In the genomic region with DNA sequence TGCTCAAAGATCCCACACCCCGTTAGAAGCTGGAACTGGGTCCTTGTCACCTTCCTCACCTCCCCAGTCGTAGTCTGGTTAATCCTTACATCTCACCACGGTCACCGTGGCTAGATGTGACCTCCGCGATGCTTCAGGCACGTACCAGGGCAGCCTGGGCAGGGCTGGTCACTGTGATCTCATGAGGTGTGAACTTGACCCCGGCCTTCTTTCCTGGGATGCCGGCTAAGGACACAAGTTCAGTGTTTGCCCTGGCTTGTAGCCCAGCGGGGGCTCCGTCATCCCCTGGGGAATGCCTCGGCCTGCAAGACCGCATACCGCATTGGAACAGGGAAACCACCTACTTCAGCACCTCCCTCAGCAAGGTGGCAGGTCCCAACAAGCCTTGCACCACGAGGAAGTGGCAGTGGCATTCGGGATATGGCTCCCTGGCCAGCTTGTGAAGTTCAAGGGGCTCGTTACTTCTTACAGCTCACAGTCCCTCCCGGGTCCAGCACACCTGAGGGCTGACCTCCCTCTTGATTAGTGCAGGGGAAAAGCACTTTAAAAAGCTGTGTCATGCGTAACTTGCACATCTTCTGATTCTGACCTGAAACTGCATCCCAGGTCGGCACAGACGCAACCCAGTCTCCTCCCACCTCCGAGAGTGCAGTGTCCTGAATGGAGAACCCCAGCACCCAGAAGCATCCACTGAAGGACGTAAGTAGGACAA, we compare ENCODE assay signal across 1 cellular context.
TF ChIP-seq lines count a peak whose summit lies in the region.

No MANE protein-coding gene starts in this region.

TF ChIP-seq in HepG2, 621 proteins besides CTCF, POLR2A, EP300 and RAD21 (continued from another document and continues in another):
- TF ChIP-seq, protein P1, sequence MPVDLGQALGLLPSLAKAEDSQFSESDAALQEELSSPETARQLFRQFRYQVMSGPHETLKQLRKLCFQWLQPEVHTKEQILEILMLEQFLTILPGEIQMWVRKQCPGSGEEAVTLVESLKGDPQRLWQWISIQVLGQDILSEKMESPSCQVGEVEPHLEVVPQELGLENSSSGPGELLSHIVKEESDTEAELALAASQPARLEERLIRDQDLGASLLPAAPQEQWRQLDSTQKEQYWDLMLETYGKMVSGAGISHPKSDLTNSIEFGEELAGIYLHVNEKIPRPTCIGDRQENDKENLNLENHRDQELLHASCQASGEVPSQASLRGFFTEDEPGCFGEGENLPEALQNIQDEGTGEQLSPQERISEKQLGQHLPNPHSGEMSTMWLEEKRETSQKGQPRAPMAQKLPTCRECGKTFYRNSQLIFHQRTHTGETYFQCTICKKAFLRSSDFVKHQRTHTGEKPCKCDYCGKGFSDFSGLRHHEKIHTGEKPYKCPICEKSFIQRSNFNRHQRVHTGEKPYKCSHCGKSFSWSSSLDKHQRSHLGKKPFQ (CRISPR knock-in tag; IDR thresholded peaks at IDR 0.05; ENCODE audit: insufficient replicate concordance) = peak; percentile 90
- TF ChIP-seq ZC3H4 (CRISPR knock-in tag; IDR thresholded peaks at IDR 0.05; ENCODE audit: borderline replicate concordance) (no peak; the same call in 1 of the 2 replicates), ISX (CRISPR knock-in tag; conservative IDR thresholded peaks at IDR 0.05) (no peak), ZNF768 (CRISPR knock-in tag; IDR thresholded peaks at IDR 0.05) (no peak), MIER2 (CRISPR knock-in tag; IDR thresholded peaks at IDR 0.05) (no peak), SMAD9 (CRISPR knock-in tag; IDR thresholded peaks at IDR 0.05) (no peak), ZNF3 (CRISPR knock-in tag; IDR thresholded peaks at IDR 0.05) (no peak), DMAP1 (CRISPR knock-in tag; IDR thresholded peaks at IDR 0.05) (no peak), SMAD1 (CRISPR knock-in tag; IDR thresholded peaks at IDR 0.05; ENCODE audit: borderline replicate concordance, low read depth) (no peak; the same call in 1 of the 2 replicates), ZNF274 (CRISPR knock-in tag; IDR thresholded peaks at IDR 0.05) (no peak), MIER3 (CRISPR knock-in tag; IDR thresholded peaks at IDR 0.05; ENCODE audit: borderline replicate concordance) (0 out of 2 replicates have a peak, but pooled peaks have one; percentile 70), RFXANK (CRISPR knock-in tag; IDR thresholded peaks at IDR 0.05) (no peak), CREB1 (IDR thresholded peaks at IDR 0.05) (no peak), CREB1 (CRISPR knock-in tag; IDR thresholded peaks at IDR 0.05) (peak; percentile 77), DNMT3B (CRISPR knock-in tag; conservative IDR thresholded peaks at IDR 0.05) (peak; percentile 14; the same call in 1 of the 2 replicates), ZNF333 (CRISPR knock-in tag; IDR thresholded peaks at IDR 0.05; ENCODE audit: borderline replicate concordance) (no peak), ISL2 (CRISPR knock-in tag; IDR thresholded peaks at IDR 0.05) (peak; percentile 43; the same call in 1 of the 2 replicates), TCF12 (IDR thresholded peaks at IDR 0.05) (no peak), TCF12 (CRISPR knock-in tag; IDR thresholded peaks at IDR 0.05) (no peak), FOXP1 (IDR thresholded peaks at IDR 0.05) (no peak), FOXP1 (CRISPR knock-in tag; IDR thresholded peaks at IDR 0.05) (no peak; the same call in 1 of the 2 replicates), ATF7 (IDR thresholded peaks at IDR 0.05) (no peak), ATF7 (CRISPR knock-in tag; IDR thresholded peaks at IDR 0.05) (peak; percentile 92), TBP (CRISPR knock-in tag; IDR thresholded peaks at IDR 0.05) (no peak), YY1 (IDR thresholded peaks at IDR 0.05; ENCODE audit: insufficient read depth, insufficient replicate concordance, low read depth, low read length) (no peak), SKI (IDR thresholded peaks at IDR 0.05; ENCODE audit: partially characterized antibody) (peak; percentile 99), NAIF1 (CRISPR knock-in tag; IDR thresholded peaks at IDR 0.05; ENCODE audit: borderline replicate concordance) (no peak), ZNF337 (CRISPR knock-in tag; IDR thresholded peaks at IDR 0.05; ENCODE audit: borderline replicate concordance, low read depth) (no peak), RFX1 (IDR thresholded peaks at IDR 0.05) (no peak), ZNF367 (CRISPR knock-in tag; IDR thresholded peaks at IDR 0.05; ENCODE audit: borderline replicate concordance) (no peak), ZNF841 (CRISPR knock-in tag; IDR thresholded peaks at IDR 0.05; ENCODE audit: borderline replicate concordance) (no peak), ZNF260 (CRISPR knock-in tag; IDR thresholded peaks at IDR 0.05; ENCODE audit: borderline replicate concordance, low read depth) (no peak), HIVEP1 (CRISPR knock-in tag; IDR thresholded peaks at IDR 0.05) (peak; percentile 100), ZFP41 (CRISPR knock-in tag; IDR thresholded peaks at IDR 0.05; ENCODE audit: borderline replicate concordance) (no peak), IKZF1 (IDR thresholded peaks at IDR 0.05) (no peak), ZFAT (CRISPR knock-in tag; conservative IDR thresholded peaks at IDR 0.05) (no peak), MLLT10 (CRISPR knock-in tag; IDR thresholded peaks at IDR 0.05) (no peak), CHD2 (IDR thresholded peaks at IDR 0.05; ENCODE audit: low read depth, low read length) (0 out of 2 replicates have a peak, but pooled peaks have one; percentile 29), ZNF749 (CRISPR knock-in tag; IDR thresholded peaks at IDR 0.05; ENCODE audit: borderline replicate concordance) (no peak)
- TF ChIP-seq, protein P2, sequence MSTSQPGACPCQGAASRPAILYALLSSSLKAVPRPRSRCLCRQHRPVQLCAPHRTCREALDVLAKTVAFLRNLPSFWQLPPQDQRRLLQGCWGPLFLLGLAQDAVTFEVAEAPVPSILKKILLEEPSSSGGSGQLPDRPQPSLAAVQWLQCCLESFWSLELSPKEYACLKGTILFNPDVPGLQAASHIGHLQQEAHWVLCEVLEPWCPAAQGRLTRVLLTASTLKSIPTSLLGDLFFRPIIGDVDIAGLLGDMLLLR (CRISPR knock-in tag; IDR thresholded peaks at IDR 0.05) = no peak
- TF ChIP-seq, protein P3, sequence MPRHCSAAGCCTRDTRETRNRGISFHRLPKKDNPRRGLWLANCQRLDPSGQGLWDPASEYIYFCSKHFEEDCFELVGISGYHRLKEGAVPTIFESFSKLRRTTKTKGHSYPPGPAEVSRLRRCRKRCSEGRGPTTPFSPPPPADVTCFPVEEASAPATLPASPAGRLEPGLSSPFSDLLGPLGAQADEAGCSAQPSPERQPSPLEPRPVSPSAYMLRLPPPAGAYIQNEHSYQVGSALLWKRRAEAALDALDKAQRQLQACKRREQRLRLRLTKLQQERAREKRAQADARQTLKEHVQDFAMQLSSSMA (CRISPR knock-in tag; IDR thresholded peaks at IDR 0.05) = no peak
- TF ChIP-seq, protein P4, sequence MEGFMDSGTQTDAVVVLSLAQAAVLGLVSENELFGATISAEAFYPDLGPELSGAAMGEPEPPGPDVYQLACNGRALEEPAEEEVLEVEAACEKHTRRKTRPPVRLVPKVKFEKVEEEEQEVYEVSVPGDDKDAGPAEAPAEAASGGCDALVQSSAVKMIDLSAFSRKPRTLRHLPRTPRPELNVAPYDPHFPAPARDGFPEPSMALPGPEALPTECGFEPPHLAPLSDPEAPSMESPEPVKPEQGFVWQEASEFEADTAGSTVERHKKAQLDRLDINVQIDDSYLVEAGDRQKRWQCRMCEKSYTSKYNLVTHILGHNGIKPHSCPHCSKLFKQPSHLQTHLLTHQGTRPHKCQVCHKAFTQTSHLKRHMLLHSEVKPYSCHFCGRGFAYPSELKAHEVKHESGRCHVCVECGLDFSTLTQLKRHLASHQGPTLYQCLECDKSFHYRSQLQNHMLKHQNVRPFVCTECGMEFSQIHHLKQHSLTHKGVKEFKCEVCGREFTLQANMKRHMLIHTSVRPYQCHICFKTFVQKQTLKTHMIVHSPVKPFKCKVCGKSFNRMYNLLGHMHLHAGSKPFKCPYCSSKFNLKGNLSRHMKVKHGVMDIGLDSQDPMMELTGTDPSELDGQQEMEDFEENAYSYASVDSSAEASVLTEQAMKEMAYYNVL (CRISPR knock-in tag; IDR thresholded peaks at IDR 0.05; ENCODE audit: borderline replicate concordance) = 0 out of 2 replicates have a peak, but pooled peaks have one; percentile 45
- TF ChIP-seq, protein P5, sequence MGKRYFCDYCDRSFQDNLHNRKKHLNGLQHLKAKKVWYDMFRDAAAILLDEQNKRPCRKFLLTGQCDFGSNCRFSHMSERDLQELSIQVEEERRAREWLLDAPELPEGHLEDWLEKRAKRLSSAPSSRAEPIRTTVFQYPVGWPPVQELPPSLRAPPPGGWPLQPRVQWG (CRISPR knock-in tag; IDR thresholded peaks at IDR 0.05; ENCODE audit: borderline replicate concordance, low read depth) = no peak
- TF ChIP-seq, protein P6, sequence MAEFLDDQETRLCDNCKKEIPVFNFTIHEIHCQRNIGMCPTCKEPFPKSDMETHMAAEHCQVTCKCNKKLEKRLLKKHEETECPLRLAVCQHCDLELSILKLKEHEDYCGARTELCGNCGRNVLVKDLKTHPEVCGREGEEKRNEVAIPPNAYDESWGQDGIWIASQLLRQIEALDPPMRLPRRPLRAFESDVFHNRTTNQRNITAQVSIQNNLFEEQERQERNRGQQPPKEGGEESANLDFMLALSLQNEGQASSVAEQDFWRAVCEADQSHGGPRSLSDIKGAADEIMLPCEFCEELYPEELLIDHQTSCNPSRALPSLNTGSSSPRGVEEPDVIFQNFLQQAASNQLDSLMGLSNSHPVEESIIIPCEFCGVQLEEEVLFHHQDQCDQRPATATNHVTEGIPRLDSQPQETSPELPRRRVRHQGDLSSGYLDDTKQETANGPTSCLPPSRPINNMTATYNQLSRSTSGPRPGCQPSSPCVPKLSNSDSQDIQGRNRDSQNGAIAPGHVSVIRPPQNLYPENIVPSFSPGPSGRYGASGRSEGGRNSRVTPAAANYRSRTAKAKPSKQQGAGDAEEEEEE (CRISPR knock-in tag; IDR thresholded peaks at IDR 0.05; ENCODE audit: borderline replicate concordance) = no peak
- TF ChIP-seq, protein P7, sequence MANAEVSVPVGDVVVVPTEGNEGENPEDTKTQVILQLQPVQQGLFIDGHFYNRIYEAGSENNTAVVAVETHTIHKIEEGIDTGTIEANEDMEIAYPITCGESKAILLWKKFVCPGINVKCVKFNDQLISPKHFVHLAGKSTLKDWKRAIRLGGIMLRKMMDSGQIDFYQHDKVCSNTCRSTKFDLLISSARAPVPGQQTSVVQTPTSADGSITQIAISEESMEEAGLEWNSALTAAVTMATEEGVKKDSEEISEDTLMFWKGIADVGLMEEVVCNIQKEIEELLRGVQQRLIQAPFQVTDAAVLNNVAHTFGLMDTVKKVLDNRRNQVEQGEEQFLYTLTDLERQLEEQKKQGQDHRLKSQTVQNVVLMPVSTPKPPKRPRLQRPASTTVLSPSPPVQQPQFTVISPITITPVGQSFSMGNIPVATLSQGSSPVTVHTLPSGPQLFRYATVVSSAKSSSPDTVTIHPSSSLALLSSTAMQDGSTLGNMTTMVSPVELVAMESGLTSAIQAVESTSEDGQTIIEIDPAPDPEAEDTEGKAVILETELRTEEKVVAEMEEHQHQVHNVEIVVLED (CRISPR knock-in tag; IDR thresholded peaks at IDR 0.05; ENCODE audit: borderline replicate concordance) = peak; percentile 70; the same call in 1 of the 2 replicates
- TF ChIP-seq, protein P8, sequence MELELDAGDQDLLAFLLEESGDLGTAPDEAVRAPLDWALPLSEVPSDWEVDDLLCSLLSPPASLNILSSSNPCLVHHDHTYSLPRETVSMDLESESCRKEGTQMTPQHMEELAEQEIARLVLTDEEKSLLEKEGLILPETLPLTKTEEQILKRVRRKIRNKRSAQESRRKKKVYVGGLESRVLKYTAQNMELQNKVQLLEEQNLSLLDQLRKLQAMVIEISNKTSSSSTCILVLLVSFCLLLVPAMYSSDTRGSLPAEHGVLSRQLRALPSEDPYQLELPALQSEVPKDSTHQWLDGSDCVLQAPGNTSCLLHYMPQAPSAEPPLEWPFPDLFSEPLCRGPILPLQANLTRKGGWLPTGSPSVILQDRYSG (CRISPR knock-in tag; IDR thresholded peaks at IDR 0.05) = no peak
- TF ChIP-seq, protein P9, sequence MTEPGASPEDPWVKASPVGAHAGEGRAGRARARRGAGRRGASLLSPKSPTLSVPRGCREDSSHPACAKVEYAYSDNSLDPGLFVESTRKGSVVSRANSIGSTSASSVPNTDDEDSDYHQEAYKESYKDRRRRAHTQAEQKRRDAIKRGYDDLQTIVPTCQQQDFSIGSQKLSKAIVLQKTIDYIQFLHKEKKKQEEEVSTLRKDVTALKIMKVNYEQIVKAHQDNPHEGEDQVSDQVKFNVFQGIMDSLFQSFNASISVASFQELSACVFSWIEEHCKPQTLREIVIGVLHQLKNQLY (CRISPR knock-in tag; IDR thresholded peaks at IDR 0.05) = peak; percentile 41; the same call in 1 of the 2 replicates
- TF ChIP-seq, protein P10, sequence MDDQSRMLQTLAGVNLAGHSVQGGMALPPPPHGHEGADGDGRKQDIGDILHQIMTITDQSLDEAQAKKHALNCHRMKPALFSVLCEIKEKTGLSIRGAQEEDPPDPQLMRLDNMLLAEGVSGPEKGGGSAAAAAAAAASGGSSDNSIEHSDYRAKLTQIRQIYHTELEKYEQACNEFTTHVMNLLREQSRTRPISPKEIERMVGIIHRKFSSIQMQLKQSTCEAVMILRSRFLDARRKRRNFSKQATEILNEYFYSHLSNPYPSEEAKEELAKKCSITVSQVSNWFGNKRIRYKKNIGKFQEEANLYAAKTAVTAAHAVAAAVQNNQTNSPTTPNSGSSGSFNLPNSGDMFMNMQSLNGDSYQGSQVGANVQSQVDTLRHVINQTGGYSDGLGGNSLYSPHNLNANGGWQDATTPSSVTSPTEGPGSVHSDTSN (CRISPR knock-in tag; IDR thresholded peaks at IDR 0.05; ENCODE audit: borderline replicate concordance) = no peak
- TF ChIP-seq, protein P11, sequence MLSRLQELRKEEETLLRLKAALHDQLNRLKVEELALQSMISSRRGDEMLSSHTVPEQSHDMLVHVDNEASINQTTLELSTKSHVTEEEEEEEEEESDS (CRISPR knock-in tag; IDR thresholded peaks at IDR 0.05; ENCODE audit: borderline replicate concordance) = 0 out of 2 replicates have a peak, but pooled peaks have one; percentile 59
